9 cellular contexts compared by ENCODE assay signal in genomic region chr10:16381083-16381482, GRCh38. TPM values are rescaled to one million over a fixed set of nuclear protein-coding genes. Genes with fewer than 3 reads are reported as not detected.
DNase-seq lines count a peak whose midpoint lies in the region; ATAC-seq, FAIRE-seq and TF ChIP-seq lines count a peak whose summit lies in the region.
"Had no signal": no experiment of that assay in that cellular context is flagged by ENCODE, and none has a peak within 500 bp of the region (broad histone marks: within the 10 kb centered on the region; RNA-seq: fewer than 3 reads in every experiment).

No MANE protein-coding gene starts in this region.

- TF ChIP-seq EP300 in gastroesophageal sphincter (IDR thresholded peaks at IDR 0.05), result no peak

- peak; percentile 7 for DNase-seq in SIG-M5 treated with dmso at 0.1 percent for 504 hours (lab: John Stamatoyannopoulos, UW; ENCODE audit: unreplicated experiment)
- no peak for DNase-seq in SIG-M5 (lab: John Stamatoyannopoulos, UW)
- DNase-seq in RCC 7860 (ENCODE audit: low spot score), result peak; percentile 98
- no peak for DNase-seq in occipital lobe (lab: John Stamatoyannopoulos, UW)
- no peak for DNase-seq in NCI-H2081 treated with DMSO at 0.1 percent for 48 hours (lab: John Stamatoyannopoulos, UW)
- DNase-seq: activated T-cell treated with anti-CD3 and anti-CD28 coated beads for 4 hours had no signal

- FAIRE-seq in RCC 7860 (lab: Jason Lieb, UNC), result peak; percentile 100

- H3K9me3 Mint-ChIP-seq in stimulated activated memory B cell treated with anti-CD40 and anti-IgM and Interleukin-4, amounts not matched to agents 10 μg/mL and 1 μg/mL and 100 μg/mL, for 72 hours, result no peaks in the 10 kb centered on the region

- H3K27ac ChIP-seq in gastroesophageal sphincter, result no peak overlapping the region

- H3K36me3 ChIP-seq in gastroesophageal sphincter, result no peaks in the 10 kb centered on the region

- no peak for TF ChIP-seq CTCF in gastroesophageal sphincter (IDR thresholded peaks at IDR 0.05)

- H3K36me3 Mint-ChIP-seq in stimulated activated memory B cell treated with anti-CD40 and anti-IgM and Interleukin-4, amounts not matched to agents 10 μg/mL and 1 μg/mL and 100 μg/mL, for 72 hours, result no peaks in the 10 kb centered on the region

- H3K9me3 ChIP-seq in gastroesophageal sphincter, result no peaks in the 10 kb centered on the region

- H3K4me1 Mint-ChIP-seq in stimulated activated memory B cell treated with anti-CD40 and anti-IgM and Interleukin-4, amounts not matched to agents 10 μg/mL and 1 μg/mL and 100 μg/mL, for 72 hours, result no peaks in the 10 kb centered on the region

- WGBS in gastroesophageal sphincter (ENCODE audit: low coverage in 1 of 2), 2 donors, result 41 to 71% methylated on average over 3 of the region's 3 CpGs

- ATAC-seq in HG03039 (IDR thresholded peaks at IDR 0.05; ENCODE audit: unreplicated experiment) (peak; percentile 48), gastroesophageal sphincter (no peak)
- ATAC-seq in stimulated activated memory B cell treated with anti-CD40 and anti-IgM and Interleukin-4, amounts not matched to agents 10 μg/mL and 1 μg/mL and 100 μg/mL, for 72 hours, result peak; percentile 28

- no peak for TF ChIP-seq POLR2A in gastroesophageal sphincter (IDR thresholded peaks at IDR 0.05)

- no peaks in the 10 kb centered on the region for H3K27me3 Mint-ChIP-seq in stimulated activated memory B cell treated with anti-CD40 and anti-IgM and Interleukin-4, amounts not matched to agents 10 μg/mL and 1 μg/mL and 100 μg/mL, for 72 hours

- H3K4me3 ChIP-seq in gastroesophageal sphincter, result no peak overlapping the region

- H3K27ac Mint-ChIP-seq in stimulated activated memory B cell treated with anti-CD40 and anti-IgM and Interleukin-4, amounts not matched to agents 10 μg/mL and 1 μg/mL and 100 μg/mL, for 72 hours, result no peak overlapping the region

- H3K4me1 ChIP-seq in gastroesophageal sphincter, result no peaks in the 10 kb centered on the region

- peaks cover 3% of the 10 kb centered on the region for H3K27me3 ChIP-seq in gastroesophageal sphincter

- H3K4me3 Mint-ChIP-seq in stimulated activated memory B cell treated with anti-CD40 and anti-IgM and Interleukin-4, amounts not matched to agents 10 μg/mL and 1 μg/mL and 100 μg/mL, for 72 hours, result no peak overlapping the region

RNA-seq across cellular contexts. Expression of gene PTER, which starts 55.7 kb away (rescaled TPM):
- total RNA-seq in occipital lobe (0.62 TPM), gastroesophageal sphincter (10 to 100 TPM in 2 of 4 donors, 1 to 10 TPM in 2; 4.4 to 12.1 (median 9.4) TPM)

Comparison
In these comparisons a context has a peak if more than half of its experiments do, and no peak if none do; other contexts are left out.
1. DNase-seq: peak in SIG-M5 treated with dmso at 0.1 percent for 504 hours (single experiment) and RCC 7860 (single experiment); none in SIG-M5 (single experiment), occipital lobe (single experiment) and NCI-H2081 treated with DMSO at 0.1 percent for 48 hours (single experiment).